ENCODE assay signal across 9 cellular contexts in genomic region chr6:90088009-90088408, GRCh38.
DNase-seq lines count a peak whose midpoint lies in the region; ATAC-seq and TF ChIP-seq lines count a peak whose summit lies in the region.
"Had no signal": no experiment of that assay in that cellular context is flagged by ENCODE, and none has a peak within 500 bp of the region (broad histone marks: within the 10 kb centered on the region; RNA-seq: fewer than 3 reads in every experiment).

No MANE protein-coding gene starts in this region.

- H3K4me1 Mint-ChIP-seq in CD8-positive, alpha-beta T cell (ENCODE audit: low read depth) = peaks cover 56% of the 10 kb centered on the region
- H3K4me1 Mint-ChIP-seq in mesothelial cell of epicardium = peaks cover 15% of the 10 kb centered on the region

- TF ChIP-seq CTCF in CD8-positive, alpha-beta T cell (IDR thresholded peaks at IDR 0.05) = no peak
- TF ChIP-seq CTCF in mesothelial cell of epicardium (IDR thresholded peaks at IDR 0.05; ENCODE audit: unreplicated experiment) = no peak

- CTCF ChIA-PET in CD8-positive, alpha-beta T cell (lab: Charles Lee) = interaction anchor here (2.0 kb wide), 1 partner anchor 391 kb away, joined by 4 read pairs; no protein-coding TSS in a partner anchor

- no peak for ATAC-seq in CD8-positive, alpha-beta T cell
- no peak for ATAC-seq in HG02642 (IDR thresholded peaks at IDR 0.05; ENCODE audit: poor library complexity, unreplicated experiment)

- no peaks in the 10 kb centered on the region for H3K9me3 ChIP-seq in CD8-positive, alpha-beta T cell (ENCODE audit: low read length)

- no peak overlapping the region for H3K27ac ChIP-seq in CD8-positive, alpha-beta T cell (ENCODE audit: low read depth, low read length)

- no peak overlapping the region for H3K4me3 ChIP-seq in CD8-positive, alpha-beta T cell (ENCODE audit: low read depth, low read length)

- intact Hi-C loops in CD8-positive, alpha-beta T cell (cut with DNase I, micrococcal nuclease) = loop anchor here in 1 of 2 experiments (10.0 kb wide), 2 partner anchors 133 to 387 kb away; no protein-coding TSS in a partner anchor

- H3K36me3 Mint-ChIP-seq in CD8-positive, alpha-beta T cell = peaks cover 38% of the 10 kb centered on the region
- H3K36me3 Mint-ChIP-seq in mesothelial cell of epicardium = peaks cover 5% of the 10 kb centered on the region

- H3K4me1 ChIP-seq in CD8-positive, alpha-beta T cell (ENCODE audit: insufficient read depth, low read length) = peaks cover 19% of the 10 kb centered on the region

- H3K36me3 ChIP-seq in CD8-positive, alpha-beta T cell (ENCODE audit: insufficient read depth, low read length) = peaks cover 6% of the 10 kb centered on the region

- POLR2A ChIA-PET in CD8-positive, alpha-beta T cell (lab: Charles Lee) = no interaction called here

- H3K27ac Mint-ChIP-seq in CD8-positive, alpha-beta T cell = peak overlapping the region; percentile 38
- peak overlapping the region; percentile 19 for H3K27ac Mint-ChIP-seq in mesothelial cell of epicardium

- DNase-seq in CD8-positive, alpha-beta T cell = no peak
- peak; percentile 80 for DNase-seq in LHCN-M2 (ENCODE audit: low read depth)
- peak; percentile 56 for DNase-seq in astrocyte of the hippocampus (ENCODE audit: low read depth, low spot score)
- no peak for DNase-seq in mesothelial cell of epicardium (ENCODE audit: low spot score in 2 of 2, unreplicated experiment in 2 of 2)
- DNase-seq in NCI-H446 (lab: John Stamatoyannopoulos, UW) = no peak
- no peak for DNase-seq in germinal center (ENCODE audit: low spot score)
- DNase-seq in NCI-H524 (lab: John Stamatoyannopoulos, UW) = no peak
- DNase-seq: NCI-H146 had no signal

- no peaks in the 10 kb centered on the region for H3K27me3 Mint-ChIP-seq in CD8-positive, alpha-beta T cell (ENCODE audit: low read depth)
- H3K27me3 Mint-ChIP-seq in mesothelial cell of epicardium (ENCODE audit: low read depth) = no peaks in the 10 kb centered on the region

- H3K4me3 Mint-ChIP-seq in CD8-positive, alpha-beta T cell = no peak overlapping the region
- H3K4me3 Mint-ChIP-seq in mesothelial cell of epicardium = no peak overlapping the region

- no peaks in the 10 kb centered on the region for H3K9me3 Mint-ChIP-seq in CD8-positive, alpha-beta T cell
- H3K9me3 Mint-ChIP-seq in mesothelial cell of epicardium = peaks cover 6% of the 10 kb centered on the region

- no peaks in the 10 kb centered on the region for H3K27me3 ChIP-seq in CD8-positive, alpha-beta T cell (ENCODE audit: insufficient read depth, low read length)

Comparison
In these comparisons a context has a peak if more than half of its experiments do, and no peak if none do; other contexts are left out.
1. DNase-seq: peak in LHCN-M2 (single experiment) and astrocyte of the hippocampus (single experiment); none in CD8-positive, alpha-beta T cell (0 of 7), mesothelial cell of epicardium (0 of 2), NCI-H446 (0 of 2), germinal center (single experiment) and NCI-H524 (0 of 2).